22 cellular contexts compared by ENCODE assay signal in the genomic region with DNA sequence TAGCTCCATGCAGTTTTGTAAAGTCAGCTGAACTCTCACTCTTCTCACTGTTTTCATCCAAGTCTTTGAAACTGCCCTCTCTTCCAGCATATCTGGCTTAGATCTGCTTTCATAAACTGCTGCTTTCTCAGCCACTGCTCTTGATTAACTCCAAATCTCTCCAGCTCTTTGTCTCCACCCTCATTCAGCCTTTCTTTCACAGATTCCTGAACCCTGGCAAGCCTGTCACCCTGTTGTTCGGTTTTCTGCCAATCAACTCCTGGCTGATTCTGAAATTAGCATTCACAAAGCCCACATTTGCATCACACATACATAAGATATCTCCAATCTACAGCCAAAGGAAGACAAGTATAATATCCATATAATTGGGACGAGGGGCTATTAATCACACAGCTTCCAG.
"Had no signal": no experiment of that assay in that cellular context is flagged by ENCODE, and none has a peak within 500 bp of the region (broad histone marks: within the 10 kb centered on the region; RNA-seq: fewer than 3 reads in every experiment).

No MANE protein-coding gene starts in this region.

- H3K9me3 ChIP-seq: ovary, testis, upper lobe of right lung had no signal

- H3K4me3 Mint-ChIP-seq: activated CD8-positive, alpha-beta memory T cell treated with anti-CD3 and anti-CD28 coated beads, Interleukin-2, amount 10 ng/mL, durations not matched to agents 7 days and 5 days; activated T-cell treated with anti-CD3 and anti-CD28 coated beads, Interleukin-2, amount 50 U/mL, for 24 hours; brain; dendritic cell treated with granulocyte-macrophage colony-stimulating factor and Interleukin-4, amounts not matched to agents 40 ng/mL and 50 ng/mL, for 4 days; nephron; stimulated activated naive CD8-positive, alpha-beta T cell treated with anti-CD3 and anti-CD28 coated beads, Interleukin-15, amount 100 ng/mL, for 72 hours had no signal

- H3K27ac Mint-ChIP-seq: activated CD8-positive, alpha-beta memory T cell treated with anti-CD3 and anti-CD28 coated beads, Interleukin-2, amount 10 ng/mL, durations not matched to agents 7 days and 5 days; activated naive CD4-positive, alpha-beta T cell treated with anti-CD3 and anti-CD28 coated beads, Interleukin-2, amount 50 U/mL, for 72 hours; activated T-cell treated with anti-CD3 and anti-CD28 coated beads, Interleukin-2, amount 50 U/mL, for 24 hours; brain; dendritic cell treated with granulocyte-macrophage colony-stimulating factor and Interleukin-4, amounts not matched to agents 40 ng/mL and 50 ng/mL, for 4 days; nephron; stimulated activated naive CD8-positive, alpha-beta T cell treated with anti-CD3 and anti-CD28 coated beads, Interleukin-15, amount 100 ng/mL, for 72 hours had no signal

- H3K27ac ChIP-seq: ovary, testis, upper lobe of right lung had no signal

- FAIRE-seq: islet of Langerhans had no signal

- H3K27me3 Mint-ChIP-seq: activated CD8-positive, alpha-beta memory T cell treated with anti-CD3 and anti-CD28 coated beads, Interleukin-2, amount 10 ng/mL, durations not matched to agents 7 days and 5 days; activated T-cell treated with anti-CD3 and anti-CD28 coated beads, Interleukin-2, amount 50 U/mL, for 24 hours; brain; dendritic cell treated with granulocyte-macrophage colony-stimulating factor and Interleukin-4, amounts not matched to agents 40 ng/mL and 50 ng/mL, for 4 days; stimulated activated naive CD8-positive, alpha-beta T cell treated with anti-CD3 and anti-CD28 coated beads, Interleukin-15, amount 100 ng/mL, for 72 hours had no signal

- H3K4me1 ChIP-seq: testis, upper lobe of right lung had no signal

- H3K36me3 Mint-ChIP-seq: activated CD8-positive, alpha-beta memory T cell treated with anti-CD3 and anti-CD28 coated beads, Interleukin-2, amount 10 ng/mL, durations not matched to agents 7 days and 5 days; activated naive CD4-positive, alpha-beta T cell treated with anti-CD3 and anti-CD28 coated beads, Interleukin-2, amount 50 U/mL, for 72 hours; brain had no signal

- ATAC-seq: activated CD8-positive, alpha-beta memory T cell treated with anti-CD3 and anti-CD28 coated beads, Interleukin-2, amount 10 ng/mL, durations not matched to agents 7 days and 5 days; activated naive CD4-positive, alpha-beta T cell treated with anti-CD3 and anti-CD28 coated beads, Interleukin-2, amount 50 U/mL, for 72 hours; left lobe of liver; stimulated activated naive CD8-positive, alpha-beta T cell treated with anti-CD3 and anti-CD28 coated beads, Interleukin-15, amount 100 ng/mL, for 72 hours; upper lobe of right lung had no signal

- H3K27me3 ChIP-seq: ovary, testis, upper lobe of right lung had no signal

- DNase-seq: activated CD4-positive, alpha-beta T cell treated with anti-CD3 and anti-CD28 coated beads for 1 hour; activated CD4-positive, alpha-beta T cell treated with anti-CD3 and anti-CD28 coated beads, Interleukin-2, amount 50 U/mL, for 48 hours; activated CD8-positive, alpha-beta memory T cell treated with anti-CD3 and anti-CD28 coated beads, Interleukin-2, amount 10 ng/mL, durations not matched to agents 7 days and 5 days; activated effector memory CD4-positive, alpha-beta T cell treated with Interleukin-2 at 50 U/mL for 16 hours; activated T-cell treated with anti-CD3 and anti-CD28 coated beads, Interleukin-2, amount 50 U/mL, for 24 hours; amniotic stem cell; cerebellar nuclear complex; erythroblast; mammary epithelial cell; ovary; stimulated activated CD4-positive, alpha-beta T cell treated with anti-CD3 and anti-CD28 coated beads, Interleukin-15, amount 100 ng/mL, for 24 hours; stimulated activated CD4-positive, alpha-beta T cell treated with anti-CD3 and anti-CD28 coated beads, Interleukin-4, amount 100 ng/mL, for 4 hours; stimulated activated naive CD8-positive, alpha-beta T cell treated with anti-CD3 and anti-CD28 coated beads, Interleukin-15, amount 100 ng/mL, for 72 hours; T-helper 9 cell; testis; upper lobe of right lung had no signal

- H3K9me3 Mint-ChIP-seq: activated naive CD4-positive, alpha-beta T cell treated with anti-CD3 and anti-CD28 coated beads, Interleukin-2, amount 50 U/mL, for 72 hours; activated T-cell treated with anti-CD3 and anti-CD28 coated beads, Interleukin-2, amount 50 U/mL, for 24 hours; nephron; stimulated activated naive CD8-positive, alpha-beta T cell treated with anti-CD3 and anti-CD28 coated beads, Interleukin-15, amount 100 ng/mL, for 72 hours had no signal

- H3K4me3 ChIP-seq: ovary, testis, upper lobe of right lung had no signal

- H3K4me1 Mint-ChIP-seq: activated CD8-positive, alpha-beta memory T cell treated with anti-CD3 and anti-CD28 coated beads, Interleukin-2, amount 10 ng/mL, durations not matched to agents 7 days and 5 days; brain; stimulated activated naive CD8-positive, alpha-beta T cell treated with anti-CD3 and anti-CD28 coated beads, Interleukin-15, amount 100 ng/mL, for 72 hours had no signal

- H3K36me3 ChIP-seq: ovary, upper lobe of right lung had no signal
